In the genomic region with DNA sequence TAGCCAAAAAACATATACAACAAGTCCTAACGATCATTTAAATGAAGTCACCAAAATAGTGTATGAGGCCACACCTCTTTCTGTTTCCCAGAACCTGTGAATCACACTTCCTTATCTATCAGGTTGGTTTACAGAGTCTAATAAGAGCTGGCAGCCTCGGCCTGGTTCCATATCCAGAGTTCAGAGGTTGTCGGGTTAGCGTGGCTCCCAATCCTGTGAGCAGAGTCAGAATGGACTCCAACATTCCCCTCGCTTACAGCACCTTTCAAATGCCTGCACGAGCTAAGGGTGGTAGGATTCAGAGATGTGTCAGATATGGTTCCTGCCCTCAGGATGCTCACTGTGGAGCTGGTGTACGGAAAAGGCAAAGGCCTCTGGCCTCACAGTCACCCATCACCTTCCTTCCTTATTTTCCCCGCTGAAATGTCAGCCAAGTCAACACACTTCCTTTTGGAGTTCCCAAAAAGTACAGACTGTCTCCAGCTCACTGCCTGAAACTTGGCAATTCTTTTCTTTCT, we compare ENCODE assay signal across 1 cellular context.
TF ChIP-seq lines count a peak whose summit lies in the region.

No MANE protein-coding gene starts in this region.

TF ChIP-seq in GM12878, 131 proteins besides CTCF, POLR2A, EP300 and RAD21 (continued from another document):
- TF ChIP-seq IKZF1 (conservative IDR thresholded peaks at IDR 0.05) (peak; percentile 32; the same call in 1 of the 2 replicates), NR2C1 (IDR thresholded peaks at IDR 0.05) (0 out of 2 replicates have a peak, but pooled peaks have one; percentile 9), PML (IDR thresholded peaks at IDR 0.05; ENCODE audit: low read length) (no peak), SPI1 (IDR thresholded peaks at IDR 0.05; ENCODE audit: borderline replicate concordance, insufficient read depth, low read depth, low read length) (peak; percentile 54), DPF2 (IDR thresholded peaks at IDR 0.05) (0 out of 2 replicates have a peak, but pooled peaks have one; percentile 21), TCF7 (IDR thresholded peaks at IDR 0.05; ENCODE audit: borderline replicate concordance) (no peak), SMAD1 (IDR thresholded peaks at IDR 0.05; ENCODE audit: low read depth, partially characterized antibody) (no peak), POLR2AphosphoS2 (IDR thresholded peaks at IDR 0.05; ENCODE audit: low read depth, low read length) (no peak), CBX3 (IDR thresholded peaks at IDR 0.05; ENCODE audit: borderline replicate concordance, low read depth) (no peak), IKZF2 (IDR thresholded peaks at IDR 0.05) (0 out of 4 replicates have a peak, but pooled peaks have one; percentile 14 to 16)
- TF ChIP-seq, protein P1, sequence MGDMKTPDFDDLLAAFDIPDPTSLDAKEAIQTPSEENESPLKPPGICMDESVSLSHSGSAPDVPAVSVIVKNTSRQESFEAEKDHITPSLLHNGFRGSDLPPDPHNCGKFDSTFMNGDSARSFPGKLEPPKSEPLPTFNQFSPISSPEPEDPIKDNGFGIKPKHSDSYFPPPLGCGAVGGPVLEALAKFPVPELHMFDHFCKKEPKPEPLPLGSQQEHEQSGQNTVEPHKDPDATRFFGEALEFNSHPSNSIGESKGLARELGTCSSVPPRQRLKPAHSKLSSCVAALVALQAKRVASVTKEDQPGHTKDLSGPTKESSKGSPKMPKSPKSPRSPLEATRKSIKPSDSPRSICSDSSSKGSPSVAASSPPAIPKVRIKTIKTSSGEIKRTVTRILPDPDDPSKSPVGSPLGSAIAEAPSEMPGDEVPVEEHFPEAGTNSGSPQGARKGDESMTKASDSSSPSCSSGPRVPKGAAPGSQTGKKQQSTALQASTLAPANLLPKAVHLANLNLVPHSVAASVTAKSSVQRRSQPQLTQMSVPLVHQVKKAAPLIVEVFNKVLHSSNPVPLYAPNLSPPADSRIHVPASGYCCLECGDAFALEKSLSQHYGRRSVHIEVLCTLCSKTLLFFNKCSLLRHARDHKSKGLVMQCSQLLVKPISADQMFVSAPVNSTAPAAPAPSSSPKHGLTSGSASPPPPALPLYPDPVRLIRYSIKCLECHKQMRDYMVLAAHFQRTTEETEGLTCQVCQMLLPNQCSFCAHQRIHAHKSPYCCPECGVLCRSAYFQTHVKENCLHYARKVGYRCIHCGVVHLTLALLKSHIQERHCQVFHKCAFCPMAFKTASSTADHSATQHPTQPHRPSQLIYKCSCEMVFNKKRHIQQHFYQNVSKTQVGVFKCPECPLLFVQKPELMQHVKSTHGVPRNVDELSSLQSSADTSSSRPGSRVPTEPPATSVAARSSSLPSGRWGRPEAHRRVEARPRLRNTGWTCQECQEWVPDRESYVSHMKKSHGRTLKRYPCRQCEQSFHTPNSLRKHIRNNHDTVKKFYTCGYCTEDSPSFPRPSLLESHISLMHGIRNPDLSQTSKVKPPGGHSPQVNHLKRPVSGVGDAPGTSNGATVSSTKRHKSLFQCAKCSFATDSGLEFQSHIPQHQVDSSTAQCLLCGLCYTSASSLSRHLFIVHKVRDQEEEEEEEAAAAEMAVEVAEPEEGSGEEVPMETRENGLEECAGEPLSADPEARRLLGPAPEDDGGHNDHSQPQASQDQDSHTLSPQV (IDR thresholded peaks at IDR 0.05), result no peak
- TF ChIP-seq, protein P2, sequence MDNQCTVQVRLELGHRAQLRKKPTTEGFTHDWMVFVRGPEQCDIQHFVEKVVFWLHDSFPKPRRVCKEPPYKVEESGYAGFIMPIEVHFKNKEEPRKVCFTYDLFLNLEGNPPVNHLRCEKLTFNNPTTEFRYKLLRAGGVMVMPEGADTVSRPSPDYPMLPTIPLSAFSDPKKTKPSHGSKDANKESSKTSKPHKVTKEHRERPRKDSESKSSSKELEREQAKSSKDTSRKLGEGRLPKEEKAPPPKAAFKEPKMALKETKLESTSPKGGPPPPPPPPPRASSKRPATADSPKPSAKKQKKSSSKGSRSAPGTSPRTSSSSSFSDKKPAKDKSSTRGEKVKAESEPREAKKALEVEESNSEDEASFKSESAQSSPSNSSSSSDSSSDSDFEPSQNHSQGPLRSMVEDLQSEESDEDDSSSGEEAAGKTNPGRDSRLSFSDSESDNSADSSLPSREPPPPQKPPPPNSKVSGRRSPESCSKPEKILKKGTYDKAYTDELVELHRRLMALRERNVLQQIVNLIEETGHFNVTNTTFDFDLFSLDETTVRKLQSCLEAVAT (IDR thresholded peaks at IDR 0.05), result 0 out of 2 replicates have a peak, but pooled peaks have one; percentile 15
TF ChIP-seq in GM12878: peak in this region for 6.
